ENCODE assay signal across 20 cellular contexts in the genomic region with DNA sequence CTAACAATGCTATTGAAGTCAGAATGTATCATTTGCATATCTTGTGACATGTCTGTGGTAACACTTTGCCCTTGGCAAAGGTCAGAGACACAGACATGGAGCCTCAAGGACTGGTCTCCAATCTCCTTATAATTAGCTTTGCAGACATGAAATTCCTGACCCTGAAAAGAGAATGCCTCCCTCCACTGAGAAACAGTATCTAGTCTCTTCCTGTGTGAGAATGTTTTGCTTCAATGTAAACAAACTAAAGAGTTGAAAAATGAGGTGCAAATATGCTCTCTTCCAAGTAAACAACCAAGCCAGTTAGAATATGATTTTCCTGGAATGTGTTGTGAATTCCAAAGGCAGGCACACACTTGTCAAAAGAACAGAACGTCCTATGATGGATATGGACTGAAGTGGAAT.
A peak's percentile ranks its signal among the peaks of the same experiment; 100 is the strongest.
DNase-seq lines count a peak whose midpoint lies in the region; TF ChIP-seq lines count a peak whose summit lies in the region.
"Had no signal": no experiment of that assay in that cellular context is flagged by ENCODE, and none has a peak within 500 bp of the region (broad histone marks: within the 10 kb centered on the region; RNA-seq: fewer than 3 reads in every experiment).

No MANE protein-coding gene starts in this region.

- TF ChIP-seq CTCF in choroid plexus epithelial cell (conservative IDR thresholded peaks at IDR 0.05; ENCODE audit: low read depth, low read length), result no peak

- no peak overlapping the region for H3K4me3 ChIP-seq in choroid plexus epithelial cell (ENCODE audit: low read depth, low read length)
- no peak overlapping the region for H3K4me3 ChIP-seq in thymus (ENCODE audit: low read length)
- H3K4me3 ChIP-seq: stomach had no signal

- no peaks in the 10 kb centered on the region for H3K27me3 ChIP-seq in thymus (ENCODE audit: control insufficient read depth, insufficient read depth)
- H3K27me3 ChIP-seq: stomach had no signal

- TF ChIP-seq RAD21 in Ishikawa (IDR thresholded peaks at IDR 0.05; ENCODE audit: low read depth), result no peak

- DNase-seq in choroid plexus epithelial cell (ENCODE audit: low read depth), result peak; percentile 73
- DNase-seq in left kidney (ENCODE audit: low read depth, low spot score), result peak; percentile 36
- DNase-seq in NCI-H2196 treated with DMSO at 0.1 percent for 48 hours (lab: John Stamatoyannopoulos, UW; ENCODE audit: unreplicated experiment), result no peak
- no peak for DNase-seq in effector CD4-positive, alpha-beta T cell
- DNase-seq in activated CD4-positive, alpha-beta T cell treated with anti-CD3 and anti-CD28 coated beads for 4 hours, result no peak
- DNase-seq: activated CD4-positive, alpha-beta memory T cell treated with anti-CD3 and anti-CD28 coated beads, Interleukin-2, amount 10 ng/mL, durations not matched to agents 7 days and 5 days; activated naive CD4-positive, alpha-beta T cell treated with anti-CD3 and anti-CD28 coated beads, Interleukin-2, amount 10 ng/mL, durations not matched to agents 7 days and 5 days; activated T-cell treated with anti-CD3 and anti-CD28 coated beads, Interleukin-2, amount 50 U/mL, for 4 hours; H9; islet precursor cell; midbrain; NCI-H1092 treated with DMSO at 0.1 percent for 48 hours; NCI-H2107; nucleus accumbens; right cardiac atrium; SHP77 treated with DMSO at 0.1 percent for 48 hours; stomach; T-helper 2 cell had no signal

- no peaks in the 10 kb centered on the region for H3K36me3 ChIP-seq in thymus (ENCODE audit: control insufficient read depth, insufficient read depth)
- H3K36me3 ChIP-seq: stomach had no signal

- peak overlapping the region; percentile 4 for H3K27ac ChIP-seq in thymus (ENCODE audit: low read depth)
- H3K27ac ChIP-seq: stomach had no signal

- H3K9me3 ChIP-seq in thymus (ENCODE audit: control insufficient read depth), result no peaks in the 10 kb centered on the region
- H3K9me3 ChIP-seq: stomach had no signal

- no peaks in the 10 kb centered on the region for H3K4me1 ChIP-seq in thymus (ENCODE audit: control insufficient read depth, insufficient read depth, low read length)

- WGBS in thymus, result 78% methylated on average over 1 of the region's 1 CpG

- TF ChIP-seq EP300 in Ishikawa (IDR thresholded peaks at IDR 0.05; ENCODE audit: borderline replicate concordance), result no peak

TF ChIP-seq in Ishikawa, 13 proteins besides CTCF, POLR2A, EP300 and RAD21:
- TF ChIP-seq TEAD4 (IDR thresholded peaks at IDR 0.05), result peak; percentile 47
- no peak for TF ChIP-seq YY1 (IDR thresholded peaks at IDR 0.05; ENCODE audit: low read depth)
TF ChIP-seq in Ishikawa: peak in this region for 1.

Comparison
In these comparisons a context has a peak if more than half of its experiments do, and no peak if none do; other contexts are left out.
1. DNase-seq: peak in choroid plexus epithelial cell (single experiment) and left kidney (single experiment); none in NCI-H2196 treated with DMSO at 0.1 percent for 48 hours (single experiment), effector CD4-positive, alpha-beta T cell (single experiment) and activated CD4-positive, alpha-beta T cell treated with anti-CD3 and anti-CD28 coated beads for 4 hours (0 of 2).